ENCODE assay signal across 1 cellular context in the genomic region with DNA sequence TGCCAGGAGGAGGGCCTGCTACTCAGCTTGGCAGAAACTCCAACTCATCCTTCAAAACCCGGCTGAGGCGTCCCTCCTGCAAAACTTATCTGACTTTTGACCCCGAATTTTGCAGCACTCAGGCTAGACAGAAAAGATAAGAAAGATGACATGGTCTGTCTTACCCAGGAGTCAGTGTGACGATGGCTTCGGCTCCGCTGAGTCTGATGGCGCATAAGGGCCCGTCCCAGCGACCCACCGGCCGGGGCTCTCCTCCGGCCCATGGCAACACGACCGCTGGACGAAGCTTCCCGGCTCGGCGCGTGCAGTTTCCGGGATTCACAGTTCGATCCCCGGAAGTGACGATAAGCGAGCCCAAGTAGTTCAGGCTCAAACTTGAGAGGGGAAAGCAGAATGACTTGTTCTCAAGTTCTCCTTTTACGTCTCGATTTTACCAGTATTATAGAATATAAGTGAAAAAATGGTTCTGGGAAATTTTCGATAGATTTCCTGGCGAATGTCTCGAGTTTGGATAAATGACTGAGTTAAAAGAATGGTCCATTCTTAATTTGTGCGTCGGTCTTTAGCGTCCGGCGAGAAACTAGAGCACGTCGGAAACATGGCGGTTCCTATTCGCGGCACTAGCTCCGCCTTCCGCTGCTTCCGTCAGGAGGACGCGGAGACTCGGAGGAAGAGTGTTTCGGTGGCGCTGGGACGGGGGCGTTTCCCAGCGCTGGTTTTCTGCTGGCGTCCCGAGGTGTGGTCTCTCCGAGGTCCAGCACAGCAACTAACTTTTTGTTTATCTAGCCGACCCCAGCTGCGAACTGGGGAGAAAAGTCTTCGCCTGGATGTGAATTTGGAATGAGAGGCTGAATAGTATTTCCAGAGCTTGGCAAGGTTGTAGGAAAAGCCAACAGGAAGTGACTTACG.
TF ChIP-seq lines count a peak whose summit lies in the region.

TSS of gene LSG1 (minus strand) at position 292 of the 909 bp plus-strand sequence. CDS start at position 263, 29 bp downstream.

TF ChIP-seq in HepG2, 621 proteins besides CTCF, POLR2A, EP300 and RAD21 (continued from another document and continues in another):
- TF ChIP-seq FOXA3 (CRISPR knock-in tag; IDR thresholded peaks at IDR 0.05) (peak; percentile 56), SALL1 (CRISPR knock-in tag; IDR thresholded peaks at IDR 0.05) (peak; percentile 84; the same call in 1 of the 2 replicates), XRCC5 (optimal IDR thresholded peaks at IDR 0.05; ENCODE audit: low read length) (peak; percentile 97), ZNF431 (CRISPR knock-in tag; IDR thresholded peaks at IDR 0.05; ENCODE audit: borderline replicate concordance, low read depth) (0 out of 2 replicates have a peak, but pooled peaks have one; percentile 69), BORCS8-MEF2B (CRISPR knock-in tag; IDR thresholded peaks at IDR 0.05) (0 out of 2 replicates have a peak, but pooled peaks have one; percentile 23), TRAFD1 (CRISPR knock-in tag; IDR thresholded peaks at IDR 0.05; ENCODE audit: borderline replicate concordance) (no peak), NFAT5 (CRISPR knock-in tag; IDR thresholded peaks at IDR 0.05) (no peak), PRPF4 (IDR thresholded peaks at IDR 0.05; ENCODE audit: low read depth, low read length, poor library complexity, severe bottlenecking) (no peak), NFE2L1 (CRISPR knock-in tag; IDR thresholded peaks at IDR 0.05; ENCODE audit: borderline replicate concordance) (no peak), AFF4 (CRISPR knock-in tag; IDR thresholded peaks at IDR 0.05) (0 out of 2 replicates have a peak, but pooled peaks have one; percentile 42), RXRB (CRISPR knock-in tag; IDR thresholded peaks at IDR 0.05; ENCODE audit: borderline replicate concordance) (peak; percentile 56; the same call in 1 of the 2 replicates), BHLHE40 (IDR thresholded peaks at IDR 0.05; ENCODE audit: low read length) (peak; percentile 88), PHF20 (CRISPR knock-in tag; IDR thresholded peaks at IDR 0.05) (peak; percentile 95), NCOA1 (CRISPR knock-in tag; IDR thresholded peaks at IDR 0.05) (peak; percentile 30; the same call in 1 of the 2 replicates), RAD51 (IDR thresholded peaks at IDR 0.05; ENCODE audit: borderline replicate concordance) (no peak), MXD4 (CRISPR knock-in tag; IDR thresholded peaks at IDR 0.05) (peak; percentile 96), PITX1 (CRISPR knock-in tag; IDR thresholded peaks at IDR 0.05) (peak; percentile 53; the same call in 1 of the 2 replicates), ESRRA (CRISPR knock-in tag; IDR thresholded peaks at IDR 0.05; ENCODE audit: low read depth) (peak; percentile 27; the same call in 1 of the 2 replicates), HOMEZ (CRISPR knock-in tag; IDR thresholded peaks at IDR 0.05; ENCODE audit: low read depth) (no peak), TFDP1 (CRISPR knock-in tag; IDR thresholded peaks at IDR 0.05; ENCODE audit: borderline replicate concordance) (peak; percentile 12; the same call in 1 of the 2 replicates), ZMYM2 (CRISPR knock-in tag; IDR thresholded peaks at IDR 0.05) (no peak), POGK (CRISPR knock-in tag; conservative IDR thresholded peaks at IDR 0.05) (peak; percentile 61; the same call in 1 of the 2 replicates), HNF1A (IDR thresholded peaks at IDR 0.05; ENCODE audit: low read depth) (peak; percentile 35; the same call in 1 of the 2 replicates), HNF1A (CRISPR knock-in tag; IDR thresholded peaks at IDR 0.05; ENCODE audit: borderline replicate concordance) (peak; percentile 54; the same call in 1 of the 2 replicates)
- TF ChIP-seq, protein P1, sequence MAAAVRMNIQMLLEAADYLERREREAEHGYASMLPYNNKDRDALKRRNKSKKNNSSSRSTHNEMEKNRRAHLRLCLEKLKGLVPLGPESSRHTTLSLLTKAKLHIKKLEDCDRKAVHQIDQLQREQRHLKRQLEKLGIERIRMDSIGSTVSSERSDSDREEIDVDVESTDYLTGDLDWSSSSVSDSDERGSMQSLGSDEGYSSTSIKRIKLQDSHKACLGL (CRISPR knock-in tag; IDR thresholded peaks at IDR 0.05): peak; percentile 87; the same call in 1 of the 2 replicates
